ENCODE assay signal across 8 cellular contexts in genomic region chr19:49338691-49339363, GRCh38. TPM values are rescaled to one million over a fixed set of nuclear protein-coding genes. Genes with fewer than 3 reads are reported as not detected.
DNase-seq lines count a peak whose midpoint lies in the region; ATAC-seq, FAIRE-seq and TF ChIP-seq lines count a peak whose summit lies in the region.

No MANE protein-coding gene starts in this region.

- POLR2A ChIA-PET in WTC11 (lab: Charles Lee), result interaction anchor here (0.5 to 1.7 kb wide), 6 partner anchors 22 to 1739 kb away, joined by 3 to 12 read pairs (median 4); partner anchors contain the start of genes ALDH16A1 and TEAD2

- no CpG with 5 or more reads among the region's 32 CpGs for WGBS in trophoblast cell (ENCODE audit: extremely low coverage, insufficient coverage, insufficient read length)

- peaks cover 34% of the 10 kb centered on the region for H3K36me3 Mint-ChIP-seq in WTC11

- H2BK12ac ChIP-seq in trophoblast cell (ENCODE audit: low read length), result no peak overlapping the region

- H3K4me3 ChIP-seq in trophoblast cell (ENCODE audit: low read depth, low read length), result no peak overlapping the region

- TF ChIP-seq CTCF in WTC11 (IDR thresholded peaks at IDR 0.05), result no peak

- H3K4me3 Mint-ChIP-seq in WTC11, result peak overlapping the region; percentile 83

- H2AK5ac ChIP-seq in trophoblast cell (ENCODE audit: low read length), result no peak overlapping the region

- H3K4me1 ChIP-seq in trophoblast cell (ENCODE audit: control insufficient read depth in 1 of 2, insufficient read depth in 2 of 2, low read length in 2 of 2), result peaks cover 12 to 15% of the 10 kb centered on the region in 2 experiments

- peak; percentile 75 for ATAC-seq in WTC11

- no peak for FAIRE-seq in GM12891 (lab: Jason Lieb, UNC)

- H3K18ac ChIP-seq in trophoblast cell (ENCODE audit: low read length), result no peak overlapping the region

- peaks cover 37 to 46% of the 10 kb centered on the region in 2 experiments for H3K36me3 ChIP-seq in trophoblast cell (ENCODE audit: control insufficient read depth in 1 of 2, insufficient read depth in 2 of 2, low read length in 2 of 2)

- H3K23ac ChIP-seq in trophoblast cell (ENCODE audit: low read length), result no peak overlapping the region

- CTCF ChIA-PET in WTC11 (lab: Charles Lee), result interaction anchor here (0.5 to 3.5 kb wide), 27 partner anchors 9 to 241 kb away, joined by 3 to 20 read pairs (median 4); partner anchors contain the start of genes DKKL1, GFY and TEAD2

- H3K27me3 Mint-ChIP-seq in WTC11 (ENCODE audit: low read depth), result peaks cover 45% of the 10 kb centered on the region

- no peaks in the 10 kb centered on the region for H3K9me3 Mint-ChIP-seq in WTC11

- no peaks in the 10 kb centered on the region for H3K27me3 ChIP-seq in trophoblast cell (ENCODE audit: insufficient read depth, low read length)

- H3K14ac ChIP-seq in trophoblast cell (ENCODE audit: low read length), result no peak overlapping the region

- peaks cover 10% of the 10 kb centered on the region for H3K9me3 ChIP-seq in trophoblast cell (ENCODE audit: insufficient read depth, low read depth, low read length)

- H4K12ac ChIP-seq in trophoblast cell (ENCODE audit: low read depth, low read length), result no peak overlapping the region

- peak overlapping the region; percentile 53 for H3K4me2 ChIP-seq in trophoblast cell (ENCODE audit: low read length)

- H3K27ac ChIP-seq in trophoblast cell (ENCODE audit: low read depth, low read length), result no peak overlapping the region

- H3K4ac ChIP-seq in trophoblast cell (ENCODE audit: low read depth, low read length), result no peak overlapping the region

- intact Hi-C loops in cardiac septum (cut with DNase I), result no loop called here

- no peak overlapping the region for H2BK5ac ChIP-seq in trophoblast cell (ENCODE audit: low read depth, low read length, poor library complexity)

- H3K4me1 Mint-ChIP-seq in WTC11, result peaks cover 26% of the 10 kb centered on the region

- no peak overlapping the region for H3K9ac ChIP-seq in trophoblast cell (ENCODE audit: low read length)

- H4K8ac ChIP-seq in trophoblast cell (ENCODE audit: low read depth, low read length), result no peak overlapping the region

- H3K27ac Mint-ChIP-seq in WTC11, result peak overlapping the region; percentile 95

- no peaks in the 10 kb centered on the region for H3K79me1 ChIP-seq in trophoblast cell (ENCODE audit: low read length)

- DNase-seq in SIG-M5 treated with dmso at 0.1 percent for 504 hours (lab: John Stamatoyannopoulos, UW; ENCODE audit: unreplicated experiment), result peak; percentile 34
- no peak for DNase-seq in SIG-M5 (lab: John Stamatoyannopoulos, UW)
- DNase-seq in WTC11 (ENCODE audit: low spot score), result peak; percentile 100
- peak; percentile 75 for DNase-seq in cardiac septum (ENCODE audit: low spot score)
- peak; percentile 60 to 77 for DNase-seq in trophoblast cell
- DNase-seq in KG1 (lab: John Stamatoyannopoulos, UW), result no peak
- DNase-seq in NCI-H1105 treated with DMSO at 0.1 percent for 48 hours (lab: John Stamatoyannopoulos, UW), result no peak
- no peak for DNase-seq in GM12891 (ENCODE audit: insufficient read length, low spot score)

- H4K91ac ChIP-seq in trophoblast cell (ENCODE audit: low read depth, low read length), result no peak overlapping the region

- TF ChIP-seq POLR2A in GM12891 (IDR thresholded peaks at IDR 0.05; ENCODE audit: low read depth, low read length), result no peak

- H2BK120ac ChIP-seq in trophoblast cell (ENCODE audit: insufficient read depth, low read length, poor library complexity), result no peak overlapping the region

- no peaks in the 10 kb centered on the region for H3K79me2 ChIP-seq in trophoblast cell (ENCODE audit: control insufficient read depth, insufficient read depth, low read length, poor library complexity)

- no peak overlapping the region for H2AFZ ChIP-seq in trophoblast cell (ENCODE audit: insufficient read depth, low read length, poor library complexity)

TF ChIP-seq in WTC11, 78 proteins besides CTCF, POLR2A, EP300 and RAD21 (continues in another document):
- TF ChIP-seq ZNF263 (CRISPR knock-in tag; IDR thresholded peaks at IDR 0.05; ENCODE audit: low read depth) (no peak), ATF1 (CRISPR knock-in tag; IDR thresholded peaks at IDR 0.05) (no peak), ZNF219 (CRISPR knock-in tag; IDR thresholded peaks at IDR 0.05; ENCODE audit: borderline replicate concordance) (no peak), ZNF138 (CRISPR knock-in tag; conservative IDR thresholded peaks at IDR 0.05) (no peak), USF1 (CRISPR knock-in tag; IDR thresholded peaks at IDR 0.05) (0 out of 2 replicates have a peak, but pooled peaks have one; percentile 12), EMX1 (CRISPR knock-in tag; IDR thresholded peaks at IDR 0.05) (0 out of 2 replicates have a peak, but pooled peaks have one; percentile 45), ZNF416 (CRISPR knock-in tag; IDR thresholded peaks at IDR 0.05) (0 out of 2 replicates have a peak, but pooled peaks have one; percentile 23)

TF ChIP-seq in GM12891, 5 proteins besides CTCF, POLR2A, EP300 and RAD21:
- TF ChIP-seq PAX5 (IDR thresholded peaks at IDR 0.05; ENCODE audit: insufficient read depth, low read length, severe bottlenecking) (no peak), SPI1 (IDR thresholded peaks at IDR 0.05; ENCODE audit: low read depth, low read length) (no peak), POU2F2 (IDR thresholded peaks at IDR 0.05; ENCODE audit: low read depth, low read length) (no peak), TAF1 (IDR thresholded peaks at IDR 0.05; ENCODE audit: low read depth, low read length) (no peak), POLR2AphosphoS5 (IDR thresholded peaks at IDR 0.05; ENCODE audit: low read depth, low read length) (no peak)

RNA-seq across cellular contexts. Expression of gene CD37, which starts 3.6 kb away (rescaled TPM):
- total RNA-seq in WTC11 (2021), result 0.27 to 1.6 TPM (median 1.2 TPM) in 3 replicates
- total RNA-seq in cardiac septum, result 4.8 TPM
- not detected in 2 replicates for polyA plus RNA-seq in trophoblast cell (2013)
- polyA plus RNA-seq in GM12891 (2012; ENCODE audit: low read depth, missing spikeins), result 294 TPM

RNA-seq across cellular contexts. Expression of gene SLC6A16, which starts 13.8 kb away (rescaled TPM):
- 1.5 to 2.2 TPM (median 2.1 TPM) in 3 replicates for total RNA-seq in WTC11 (2021)
- 0.67 TPM for total RNA-seq in cardiac septum
- 1.5 and 2.9 TPM in 2 replicates for polyA plus RNA-seq in trophoblast cell (2013)
- 0.51 TPM for polyA plus RNA-seq in GM12891 (2012; ENCODE audit: low read depth, missing spikeins)

RNA-seq across cellular contexts. Expression of gene TEAD2, which starts 23.4 kb away (rescaled TPM):
- total RNA-seq in WTC11 (2021) (104 to 106 TPM (median 104 TPM) in 3 replicates), cardiac septum (39.9 TPM)
- polyA plus RNA-seq in trophoblast cell (2013), result 86.5 and 91.1 TPM in 2 replicates
- 0.22 TPM for polyA plus RNA-seq in GM12891 (2012; ENCODE audit: low read depth, missing spikeins)

RNA-seq across cellular contexts. Expression of gene DKKL1, which starts 24.9 kb away (rescaled TPM):
- total RNA-seq in WTC11 (2021) (2.4 to 3.0 TPM (median 2.9 TPM) in 3 replicates), cardiac septum (not detected)
- 1.2 and 1.3 TPM in 2 replicates for polyA plus RNA-seq in trophoblast cell (2013)
- polyA plus RNA-seq in GM12891 (2012; ENCODE audit: low read depth, missing spikeins), result not detected

RNA-seq across cellular contexts. Expression of gene KASH5, which starts 49.2 kb away (rescaled TPM):
- total RNA-seq in WTC11 (2021) (0.14 to 0.42 TPM in 2 of 3 replicates, not detected in the other), cardiac septum (not detected)
- polyA plus RNA-seq in trophoblast cell (2013), result not detected in 2 replicates
- polyA plus RNA-seq in GM12891 (2012; ENCODE audit: low read depth, missing spikeins), result 0.18 TPM

Comparison
In these comparisons a context has a peak if more than half of its experiments do, and no peak if none do; other contexts are left out.
1. DNase-seq: peak in SIG-M5 treated with dmso at 0.1 percent for 504 hours (single experiment), WTC11 (single experiment), cardiac septum (single experiment) and trophoblast cell (2 of 2); none in SIG-M5 (single experiment), KG1 (single experiment), NCI-H1105 treated with DMSO at 0.1 percent for 48 hours (single experiment) and GM12891 (single experiment).